24 cellular contexts compared by ENCODE assay signal in the genomic region with DNA sequence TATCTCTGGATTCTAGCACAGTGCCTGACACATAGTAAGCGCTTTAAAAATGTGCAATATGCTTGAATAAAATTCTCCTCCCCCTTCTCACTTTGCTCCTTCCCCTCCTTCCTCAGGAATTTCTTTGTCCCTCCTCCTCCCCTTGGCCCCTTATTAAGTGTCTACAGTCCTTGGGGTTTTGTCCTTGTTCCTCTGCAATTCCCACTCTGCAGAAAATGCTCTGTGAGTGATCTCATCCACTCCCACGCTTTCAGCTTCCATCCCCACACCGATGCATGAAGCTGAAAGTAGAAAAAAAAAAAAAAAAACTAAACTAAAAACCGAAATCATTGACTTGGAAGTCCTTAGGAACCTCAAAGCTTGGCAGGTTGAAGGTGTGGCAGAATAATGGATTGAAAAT.
DNase-seq lines count a peak whose midpoint lies in the region; ATAC-seq, FAIRE-seq and TF ChIP-seq lines count a peak whose summit lies in the region.
"Had no signal": no experiment of that assay in that cellular context is flagged by ENCODE, and none has a peak within 500 bp of the region (broad histone marks: within the 10 kb centered on the region; RNA-seq: fewer than 3 reads in every experiment).

No MANE protein-coding gene starts in this region.

- H3K27me3 ChIP-seq in astrocyte (ENCODE audit: insufficient read depth, low read length): no peaks in the 10 kb centered on the region
- H3K27me3 ChIP-seq: BE2C had no signal

- no peaks in the 10 kb centered on the region for H3K79me2 ChIP-seq in astrocyte (ENCODE audit: insufficient read depth, low read length)

- FAIRE-seq in astrocyte (lab: Jason Lieb, UNC): no peak
- FAIRE-seq: GM12878, HTR-8/SVneo had no signal

- H3K27me3 Mint-ChIP-seq in astrocyte (ENCODE audit: low read depth, unreplicated experiment) (peaks cover 27% of the 10 kb centered on the region), osteocyte (ENCODE audit: unreplicated experiment) (no peaks in the 10 kb centered on the region), endothelial cell (ENCODE audit: unreplicated experiment) (peaks cover 7% of the 10 kb centered on the region)
- peaks cover 22 to 43% of the 10 kb centered on the region in 2 donors for H3K27me3 Mint-ChIP-seq in stimulated activated naive B cell treated with anti-CD40 and anti-IgM and Interleukin-4, amounts not matched to agents 10 μg/mL and 1 μg/mL and 100 μg/mL, for 72 hours

- no peaks in the 10 kb centered on the region for H3K4me1 ChIP-seq in astrocyte (ENCODE audit: insufficient read depth, low read length)
- H3K4me1 ChIP-seq: BE2C, HAP-1 had no signal

- H3K9me3 ChIP-seq in astrocyte (ENCODE audit: insufficient read depth, low read depth, low read length): no peaks in the 10 kb centered on the region
- H3K9me3 ChIP-seq: BE2C had no signal

- TF ChIP-seq CTCF in astrocyte (IDR thresholded peaks at IDR 0.05; ENCODE audit: insufficient read depth, low read depth, low read length) (no peak), osteocyte (IDR thresholded peaks at IDR 0.05) (no peak), endothelial cell (IDR thresholded peaks at IDR 0.05; ENCODE audit: unreplicated experiment) (no peak)

- no peak overlapping the region for H3K4me3 Mint-ChIP-seq in astrocyte (ENCODE audit: unreplicated experiment)
- no peak overlapping the region for H3K4me3 Mint-ChIP-seq in osteocyte (ENCODE audit: unreplicated experiment)
- H3K4me3 Mint-ChIP-seq in stimulated activated naive B cell treated with anti-CD40 and anti-IgM and Interleukin-4, amounts not matched to agents 10 μg/mL and 1 μg/mL and 100 μg/mL, for 72 hours: no peak overlapping the region
- no peak overlapping the region for H3K4me3 Mint-ChIP-seq in endothelial cell (ENCODE audit: unreplicated experiment)
- H3K4me3 Mint-ChIP-seq: CD4-positive, CD25-positive, alpha-beta regulatory T cell; CD8-positive, alpha-beta memory T cell; HFFc6 had no signal

- H3K27ac Mint-ChIP-seq in astrocyte (ENCODE audit: unreplicated experiment) (peak overlapping the region; percentile 5), osteocyte (ENCODE audit: unreplicated experiment) (peak overlapping the region; percentile 71), endothelial cell (ENCODE audit: unreplicated experiment) (no peak overlapping the region)
- H3K27ac Mint-ChIP-seq in stimulated activated naive B cell treated with anti-CD40 and anti-IgM and Interleukin-4, amounts not matched to agents 10 μg/mL and 1 μg/mL and 100 μg/mL, for 72 hours: peak overlapping the region; percentile 75
- H3K27ac Mint-ChIP-seq: CD8-positive, alpha-beta memory T cell; HFFc6 had no signal

- POLR2A ChIA-PET in HEK293T (lab: Yijun Ruan, JAX): no interaction called here

- ATAC-seq in stimulated activated naive B cell treated with anti-CD40 and anti-IgM and Interleukin-4, amounts not matched to agents 10 μg/mL and 1 μg/mL and 100 μg/mL, for 72 hours (replicated peaks): no peak
- ATAC-seq in GM21360 (IDR thresholded peaks at IDR 0.05; ENCODE audit: unreplicated experiment): no peak

- peaks cover 5% of the 10 kb centered on the region for H3K4me1 Mint-ChIP-seq in astrocyte (ENCODE audit: low read depth, unreplicated experiment)
- peaks cover 63% of the 10 kb centered on the region for H3K4me1 Mint-ChIP-seq in osteocyte (ENCODE audit: unreplicated experiment)
- H3K4me1 Mint-ChIP-seq in stimulated activated naive B cell treated with anti-CD40 and anti-IgM and Interleukin-4, amounts not matched to agents 10 μg/mL and 1 μg/mL and 100 μg/mL, for 72 hours: peaks cover 15 to 16% of the 10 kb centered on the region in 2 donors
- no peaks in the 10 kb centered on the region for H3K4me1 Mint-ChIP-seq in endothelial cell (ENCODE audit: unreplicated experiment)

- CTCF ChIA-PET in HEK293T (lab: Yijun Ruan, JAX): interaction anchor here (1.7 kb wide), 1 partner anchor 233 kb away, joined by 6 read pairs; no protein-coding TSS in a partner anchor

- no peak overlapping the region for H3K4me3 ChIP-seq in astrocyte (ENCODE audit: insufficient read depth, low read depth, low read length)
- H3K4me3 ChIP-seq: GM12878, GM23248, HAP-1 had no signal

- H3K9ac ChIP-seq in astrocyte (ENCODE audit: low read length): no peak overlapping the region
- H3K9ac ChIP-seq: GM23248 had no signal

- DNase-seq in Ammon's horn (ENCODE audit: low spot score) (peak; percentile 51), astrocyte (ENCODE audit: low read depth) (no peak), osteocyte (ENCODE audit: extremely low spot score, unreplicated experiment) (no peak), endothelial cell (ENCODE audit: low spot score) (no peak), HEK293T (ENCODE audit: extremely low spot score) (no peak)
- DNase-seq in stimulated activated naive B cell treated with anti-CD40 and anti-IgM and Interleukin-4, amounts not matched to agents 10 μg/mL and 1 μg/mL and 100 μg/mL, for 72 hours: no peak
- no peak for DNase-seq in activated naive CD4-positive, alpha-beta T cell treated with Interleukin-2 at 50 U/mL for 16 hours
- DNase-seq: 8988T; BE2C; C1 segment of cervical spinal cord; CD4-positive, CD25-positive, alpha-beta regulatory T cell; CD8-positive, alpha-beta memory T cell; COR-L47; DMS 273 treated with DMSO at 0.1 percent for 48 hours; DMS53; DND-41; EL; GM23248; HFFc6; IMR-90 had no signal

- H4K20me1 ChIP-seq in astrocyte (ENCODE audit: insufficient read depth, low read length): no peaks in the 10 kb centered on the region

- H2AFZ ChIP-seq in astrocyte (ENCODE audit: low read depth, low read length): no peak overlapping the region
- H2AFZ ChIP-seq: GM23248 had no signal

- H3K4me2 ChIP-seq in astrocyte (ENCODE audit: low read length): no peak overlapping the region

- H3K36me3 ChIP-seq in astrocyte (ENCODE audit: insufficient read depth, low read length): no peaks in the 10 kb centered on the region
- H3K36me3 ChIP-seq: BE2C, HAP-1 had no signal

- H3K36me3 Mint-ChIP-seq in astrocyte (ENCODE audit: low read depth, unreplicated experiment) (no peaks in the 10 kb centered on the region), osteocyte (ENCODE audit: unreplicated experiment) (no peaks in the 10 kb centered on the region), endothelial cell (ENCODE audit: low read depth, unreplicated experiment) (no peaks in the 10 kb centered on the region)
- H3K36me3 Mint-ChIP-seq in stimulated activated naive B cell treated with anti-CD40 and anti-IgM and Interleukin-4, amounts not matched to agents 10 μg/mL and 1 μg/mL and 100 μg/mL, for 72 hours: no peaks in the 10 kb centered on the region
- H3K36me3 Mint-ChIP-seq: CD4-positive, CD25-positive, alpha-beta regulatory T cell; CD8-positive, alpha-beta memory T cell had no signal

- peaks cover 30% of the 10 kb centered on the region for H3K9me3 Mint-ChIP-seq in astrocyte (ENCODE audit: unreplicated experiment)
- H3K9me3 Mint-ChIP-seq in osteocyte (ENCODE audit: unreplicated experiment): no peaks in the 10 kb centered on the region
- peaks cover 3 to 4% of the 10 kb centered on the region in 2 donors for H3K9me3 Mint-ChIP-seq in stimulated activated naive B cell treated with anti-CD40 and anti-IgM and Interleukin-4, amounts not matched to agents 10 μg/mL and 1 μg/mL and 100 μg/mL, for 72 hours
- no peaks in the 10 kb centered on the region for H3K9me3 Mint-ChIP-seq in endothelial cell (ENCODE audit: unreplicated experiment)
- H3K9me3 Mint-ChIP-seq: CD8-positive, alpha-beta memory T cell had no signal

- no peak overlapping the region for H3K27ac ChIP-seq in astrocyte (ENCODE audit: low read depth, low read length)
- H3K27ac ChIP-seq: GM23248 had no signal

TF ChIP-seq in HEK293T, 16 proteins besides CTCF, POLR2A, EP300 and RAD21:
- no peak for TF ChIP-seq FOXM1 (IDR thresholded peaks at IDR 0.05; ENCODE audit: borderline replicate concordance)
- no peak for TF ChIP-seq L3MBTL2 (conservative IDR thresholded peaks at IDR 0.05)
- no peak for TF ChIP-seq FOXK2 (IDR thresholded peaks at IDR 0.05)
- no peak for TF ChIP-seq FOXA1 (IDR thresholded peaks at IDR 0.05)
